ENCODE assay signal across 14 cellular contexts in the genomic region with DNA sequence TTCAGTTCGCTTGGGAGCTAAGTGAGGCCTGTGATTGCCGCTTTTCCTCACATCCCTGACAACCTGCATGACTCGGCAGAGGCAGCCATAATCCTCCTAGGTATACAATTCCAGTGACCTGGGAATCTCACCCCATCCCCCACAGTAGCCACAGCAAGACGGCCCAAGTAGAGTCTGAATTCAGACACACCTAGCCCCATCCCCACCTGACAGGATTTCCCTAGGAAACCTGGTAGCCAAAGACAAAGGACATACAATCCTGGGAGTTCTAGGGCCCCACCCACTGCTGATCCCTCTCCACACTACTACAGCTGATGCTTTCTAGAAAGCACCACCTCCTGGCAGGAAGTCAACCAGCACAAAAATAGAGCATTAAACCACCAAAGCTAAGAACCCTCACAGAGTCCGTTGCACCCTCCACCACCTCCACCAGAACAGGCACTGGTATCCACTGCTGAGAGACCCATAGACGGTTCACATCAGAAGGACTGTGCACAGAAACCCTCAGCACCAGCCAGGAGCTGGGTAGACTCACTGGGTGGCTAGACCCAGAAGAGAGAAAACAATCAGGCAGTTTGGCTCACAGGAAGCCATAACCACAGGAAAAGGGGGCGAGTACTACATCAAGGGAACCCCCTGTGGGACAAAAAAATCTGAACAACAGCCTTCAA. TPM values are rescaled to one million over a fixed set of nuclear protein-coding genes. Genes with fewer than 3 reads are reported as not detected.
A peak's percentile ranks its signal among the peaks of the same experiment; 100 is the strongest.
DNase-seq lines count a peak whose midpoint lies in the region; ATAC-seq lines count a peak whose summit lies in the region.
"Had no signal": no experiment of that assay in that cellular context is flagged by ENCODE, and none has a peak within 500 bp of the region (broad histone marks: within the 10 kb centered on the region; RNA-seq: fewer than 3 reads in every experiment).

No MANE protein-coding gene starts in this region.

- H3K9me3 Mint-ChIP-seq in activated T-helper 1 cell treated with anti-CD3 and anti-CD28 coated beads, Interleukin-12 subunit alpha, Interleukin-12 subunit beta, Interleukin-2, Interleukin-4 antibody, amounts not matched to agents 30 ng/mL and 10 ng/mL and 1 ng/mL, durations not matched to agents 14 hours and 24 hours and 36 hours, result peaks cover 48% of the 10 kb centered on the region
- H3K9me3 Mint-ChIP-seq in natural killer cell treated with Interleukin-12 subunit alpha and Interleukin-12 subunit beta and Interleukin-15 and Interleukin-18, amount 100 ng/mL, for 72 hours, result no peaks in the 10 kb centered on the region

- peaks cover 42% of the 10 kb centered on the region for H3K4me1 Mint-ChIP-seq in activated T-helper 1 cell treated with anti-CD3 and anti-CD28 coated beads, Interleukin-12 subunit alpha, Interleukin-12 subunit beta, Interleukin-2, Interleukin-4 antibody, amounts not matched to agents 30 ng/mL and 10 ng/mL and 1 ng/mL, durations not matched to agents 14 hours and 24 hours and 36 hours (ENCODE audit: low read depth)
- H3K4me1 Mint-ChIP-seq in natural killer cell treated with Interleukin-12 subunit alpha and Interleukin-12 subunit beta and Interleukin-15 and Interleukin-18, amount 100 ng/mL, for 72 hours (ENCODE audit: low read depth in 2 of 2), result peaks cover 22% of the 10 kb centered on the region in 2 donors

- peak overlapping the region; percentile 60 for H3K27ac Mint-ChIP-seq in activated T-helper 1 cell treated with anti-CD3 and anti-CD28 coated beads, Interleukin-12 subunit alpha, Interleukin-12 subunit beta, Interleukin-2, Interleukin-4 antibody, amounts not matched to agents 30 ng/mL and 10 ng/mL and 1 ng/mL, durations not matched to agents 14 hours and 24 hours and 36 hours
- H3K27ac Mint-ChIP-seq in natural killer cell treated with Interleukin-12 subunit alpha and Interleukin-12 subunit beta and Interleukin-15 and Interleukin-18, amount 100 ng/mL, for 72 hours, result peak overlapping the region; percentile 65 to 73
- H3K27ac Mint-ChIP-seq: progenitor cell of endocrine pancreas had no signal

- peak overlapping the region; percentile 45 for H3K4me3 Mint-ChIP-seq in activated T-helper 1 cell treated with anti-CD3 and anti-CD28 coated beads, Interleukin-12 subunit alpha, Interleukin-12 subunit beta, Interleukin-2, Interleukin-4 antibody, amounts not matched to agents 30 ng/mL and 10 ng/mL and 1 ng/mL, durations not matched to agents 14 hours and 24 hours and 36 hours
- H3K4me3 Mint-ChIP-seq in natural killer cell treated with Interleukin-12 subunit alpha and Interleukin-12 subunit beta and Interleukin-15 and Interleukin-18, amount 100 ng/mL, for 72 hours, result peak overlapping the region; percentile 65

- H3K36me3 Mint-ChIP-seq in activated T-helper 1 cell treated with anti-CD3 and anti-CD28 coated beads, Interleukin-12 subunit alpha, Interleukin-12 subunit beta, Interleukin-2, Interleukin-4 antibody, amounts not matched to agents 30 ng/mL and 10 ng/mL and 1 ng/mL, durations not matched to agents 14 hours and 24 hours and 36 hours (ENCODE audit: low read depth), result peaks cover 41% of the 10 kb centered on the region
- H3K36me3 Mint-ChIP-seq in natural killer cell treated with Interleukin-12 subunit alpha and Interleukin-12 subunit beta and Interleukin-15 and Interleukin-18, amount 100 ng/mL, for 72 hours, result peaks cover 10% of the 10 kb centered on the region

- peak; percentile 40 to 43 for ATAC-seq in natural killer cell treated with Interleukin-12 subunit alpha and Interleukin-12 subunit beta and Interleukin-15 and Interleukin-18, amount 100 ng/mL, for 72 hours
- ATAC-seq: left lung had no signal

- peak; percentile 2 to 8 for DNase-seq in activated CD8-positive, alpha-beta memory T cell treated with anti-CD3 and anti-CD28 coated beads for 1 hour (ENCODE audit: extremely low read depth in 1 of 2, low read depth in 1 of 2)
- no peak for DNase-seq in activated CD8-positive, alpha-beta memory T cell treated with anti-CD3 and anti-CD28 coated beads, Interleukin-2, amount 50 U/mL, for 48 hours
- peak; percentile 10 for DNase-seq in NAMALWA (ENCODE audit: low spot score)
- peak; percentile 19 for DNase-seq in activated T-helper 1 cell treated with anti-CD3 and anti-CD28 coated beads, Interleukin-12 subunit alpha, Interleukin-12 subunit beta, Interleukin-2, Interleukin-4 antibody, amounts not matched to agents 30 ng/mL and 10 ng/mL and 1 ng/mL, durations not matched to agents 14 hours and 24 hours and 36 hours (ENCODE audit: low spot score)
- no peak for DNase-seq in natural killer cell treated with Interleukin-12 subunit alpha and Interleukin-12 subunit beta and Interleukin-15 and Interleukin-18, amount 100 ng/mL, for 72 hours (ENCODE audit: low spot score)
- DNase-seq in substantia nigra (lab: John Stamatoyannopoulos, UW), result no peak
- no peak for DNase-seq in mucosa of gallbladder (ENCODE audit: low spot score)
- no peak for DNase-seq in cerebellum (ENCODE audit: low spot score)
- DNase-seq: KG1, uterus had no signal

- H3K27me3 Mint-ChIP-seq in activated T-helper 1 cell treated with anti-CD3 and anti-CD28 coated beads, Interleukin-12 subunit alpha, Interleukin-12 subunit beta, Interleukin-2, Interleukin-4 antibody, amounts not matched to agents 30 ng/mL and 10 ng/mL and 1 ng/mL, durations not matched to agents 14 hours and 24 hours and 36 hours (ENCODE audit: insufficient read depth), result no peaks in the 10 kb centered on the region
- H3K27me3 Mint-ChIP-seq in natural killer cell treated with Interleukin-12 subunit alpha and Interleukin-12 subunit beta and Interleukin-15 and Interleukin-18, amount 100 ng/mL, for 72 hours, result no peaks in the 10 kb centered on the region
- H3K27me3 Mint-ChIP-seq: progenitor cell of endocrine pancreas had no signal

- no peak overlapping the region for H3K27ac ChIP-seq in substantia nigra (ENCODE audit: low read depth, low read length, poor library complexity, severe bottlenecking)
- H3K27ac ChIP-seq: coronary artery, left lung, uterus had no signal

- intact Hi-C loops in activated T-helper 1 cell treated with anti-CD3 and anti-CD28 coated beads, Interleukin-12 subunit alpha, Interleukin-12 subunit beta, Interleukin-2, Interleukin-4 antibody, amounts not matched to agents 30 ng/mL and 10 ng/mL and 1 ng/mL, durations not matched to agents 14 hours and 24 hours and 36 hours (cut with micrococcal nuclease), result loop anchor here (5.0 kb wide), 3 partner anchors 148 to 612 kb away; no protein-coding TSS in a partner anchor

RNA-seq across cellular contexts. Expression of a gene that starts 17.9 kb away (rescaled TPM):
- 12.7 TPM in 2 replicates for total RNA-seq in activated T-helper 1 cell treated with anti-CD3 and anti-CD28 coated beads, Interleukin-12 subunit alpha, Interleukin-12 subunit beta, Interleukin-2, Interleukin-4 antibody, amounts not matched to agents 30 ng/mL and 10 ng/mL and 1 ng/mL, durations not matched to agents 14 hours and 24 hours and 36 hours
- total RNA-seq in natural killer cell treated with Interleukin-12 subunit alpha and Interleukin-12 subunit beta and Interleukin-15 and Interleukin-18, amount 100 ng/mL, for 72 hours, result 10 to 100 TPM in 1 of 2 donors, 1 to 10 TPM in 1; 6.7 to 29.5 TPM
- total RNA-seq in mucosa of gallbladder (5.3 TPM), cerebellum (0.54 TPM)
- total RNA-seq: G401 had no signal

Comparison
In these comparisons a context has a peak if more than half of its experiments do, and no peak if none do; other contexts are left out.
1. DNase-seq: peak in activated CD8-positive, alpha-beta memory T cell treated with anti-CD3 and anti-CD28 coated beads for 1 hour (2 of 2), NAMALWA (single experiment) and activated T-helper 1 cell treated with anti-CD3 and anti-CD28 coated beads, Interleukin-12 subunit alpha, Interleukin-12 subunit beta, Interleukin-2, Interleukin-4 antibody, amounts not matched to agents 30 ng/mL and 10 ng/mL and 1 ng/mL, durations not matched to agents 14 hours and 24 hours and 36 hours (single experiment); none in activated CD8-positive, alpha-beta memory T cell treated with anti-CD3 and anti-CD28 coated beads, Interleukin-2, amount 50 U/mL, for 48 hours (single experiment), natural killer cell treated with Interleukin-12 subunit alpha and Interleukin-12 subunit beta and Interleukin-15 and Interleukin-18, amount 100 ng/mL, for 72 hours (single experiment), substantia nigra (0 of 49), mucosa of gallbladder (single experiment) and cerebellum (single experiment).